Comparison of ENCODE assay signal across 29 cellular contexts in genomic region chr18:33074125-33074524, GRCh38.
"Had no signal": no experiment of that assay in that cellular context is flagged by ENCODE, and none has a peak within 500 bp of the region (broad histone marks: within the 10 kb centered on the region; RNA-seq: fewer than 3 reads in every experiment).

No MANE protein-coding gene starts in this region.

- H3K27ac Mint-ChIP-seq: dendritic cell treated with granulocyte-macrophage colony-stimulating factor and Interleukin-4, amounts not matched to agents 40 ng/mL and 50 ng/mL, for 4 days; effector memory CD8-positive, alpha-beta T cell; endodermal cell had no signal

- H3K4me3 ChIP-seq: colonic mucosa, coronary artery, dorsolateral prefrontal cortex, esophagus muscularis mucosa, esophagus squamous epithelium, gastrocnemius medialis, gastroesophageal sphincter, heart left ventricle, heart right ventricle had no signal

- ATAC-seq: effector memory CD8-positive, alpha-beta T cell; esophagus mucosa; foreskin keratinocyte; gastrocnemius medialis; gastroesophageal sphincter; heart left ventricle; heart right ventricle had no signal

- H3K27me3 ChIP-seq: colonic mucosa, dorsolateral prefrontal cortex, esophagus muscularis mucosa, esophagus squamous epithelium, foreskin keratinocyte, gastrocnemius medialis, gastroesophageal sphincter, heart left ventricle, heart right ventricle had no signal

- H3K9me3 ChIP-seq: colonic mucosa, esophagus squamous epithelium, gastrocnemius medialis, gastroesophageal sphincter had no signal

- H3K9me3 Mint-ChIP-seq: dendritic cell treated with granulocyte-macrophage colony-stimulating factor and Interleukin-4, amounts not matched to agents 40 ng/mL and 50 ng/mL, for 4 days; endodermal cell had no signal

- H3K4me3 Mint-ChIP-seq: dendritic cell treated with granulocyte-macrophage colony-stimulating factor and Interleukin-4, amounts not matched to agents 40 ng/mL and 50 ng/mL, for 4 days; effector memory CD8-positive, alpha-beta T cell; endodermal cell had no signal

- H3K36me3 ChIP-seq: colonic mucosa, esophagus muscularis mucosa, esophagus squamous epithelium, gastrocnemius medialis, gastroesophageal sphincter, heart left ventricle, heart right ventricle had no signal

- H3K4me1 ChIP-seq: colonic mucosa, esophagus muscularis mucosa, esophagus squamous epithelium, foreskin keratinocyte, gastrocnemius medialis, gastroesophageal sphincter, heart left ventricle, heart right ventricle had no signal

- DNase-seq: colonic mucosa; cortex of kidney; dermis blood vessel endothelial cell; dorsolateral prefrontal cortex; effector CD4-positive, alpha-beta T cell; effector CD8-positive, alpha-beta T cell; effector memory CD4-positive, alpha-beta T cell; effector memory CD8-positive, alpha-beta T cell; endodermal cell; erythroblast; esophagus squamous epithelium; foreskin fibroblast; foreskin keratinocyte; foreskin melanocyte; gastrocnemius medialis; glutamatergic neuron; head of caudate nucleus; heart left ventricle; heart right ventricle had no signal

- FAIRE-seq: colon, endometrium, endothelial cell of umbilical vein, frontal cortex had no signal

- H3K27me3 Mint-ChIP-seq: dendritic cell treated with granulocyte-macrophage colony-stimulating factor and Interleukin-4, amounts not matched to agents 40 ng/mL and 50 ng/mL, for 4 days; effector memory CD8-positive, alpha-beta T cell had no signal

- H3K4me1 Mint-ChIP-seq: endodermal cell had no signal

- H3K27ac ChIP-seq: colonic mucosa, coronary artery, dorsolateral prefrontal cortex, epithelial cell of prostate, esophagus muscularis mucosa, esophagus squamous epithelium, foreskin keratinocyte, gastrocnemius medialis, gastroesophageal sphincter, heart left ventricle, heart right ventricle had no signal
